Comparison of ENCODE assay signal across 8 cellular contexts in genomic region chr5:59367791-59368394, GRCh38.
DNase-seq lines count a peak whose midpoint lies in the region; ATAC-seq and TF ChIP-seq lines count a peak whose summit lies in the region.

No MANE protein-coding gene starts in this region.

- no peak overlapping the region for H3K4me3 ChIP-seq in DND-41 (ENCODE audit: low read depth in 1 of 2, low read length in 2 of 2)

- no peak overlapping the region for H3K4me3 Mint-ChIP-seq in activated T-cell treated with anti-CD3 and anti-CD28 coated beads, Interleukin-2, amount 50 U/mL, for 24 hours
- H3K4me3 Mint-ChIP-seq in osteocyte (ENCODE audit: unreplicated experiment), result no peak overlapping the region

- H3K27me3 Mint-ChIP-seq in activated T-cell treated with anti-CD3 and anti-CD28 coated beads, Interleukin-2, amount 50 U/mL, for 24 hours, result peaks cover 26% of the 10 kb centered on the region
- no peaks in the 10 kb centered on the region for H3K27me3 Mint-ChIP-seq in osteocyte (ENCODE audit: unreplicated experiment)

- CTCF ChIA-PET in HEK293T (lab: Yijun Ruan, JAX), result interaction anchor here (0.6 to 2.5 kb wide), 16 partner anchors 9 to 332 kb away, joined by 3 to 12 read pairs (median 3); no protein-coding TSS in a partner anchor

- H3K36me3 ChIP-seq in DND-41 (ENCODE audit: insufficient read depth, low read length), result no peaks in the 10 kb centered on the region

- DNase-seq in DND-41 (peak; percentile 17), HEK293T (ENCODE audit: extremely low spot score) (peak; percentile 59), NOMO-1 (lab: John Stamatoyannopoulos, UW; ENCODE audit: unreplicated experiment in 2 of 2) (peak; percentile 3 to 31), foreskin melanocyte (peak; percentile 62), osteocyte (ENCODE audit: extremely low spot score, unreplicated experiment) (no peak), NCI-H128 (lab: John Stamatoyannopoulos, UW; ENCODE audit: unreplicated experiment) (no peak)
- peak; percentile 42 for DNase-seq in activated T-cell treated with anti-CD3 and anti-CD28 coated beads, Interleukin-2, amount 50 U/mL, for 24 hours

- ATAC-seq in DND-41 (ENCODE audit: insufficient read depth, low read depth) (no peak), HG02981 (IDR thresholded peaks at IDR 0.05; ENCODE audit: unreplicated experiment) (no peak)

- no peak overlapping the region for H3K27ac Mint-ChIP-seq in activated T-cell treated with anti-CD3 and anti-CD28 coated beads, Interleukin-2, amount 50 U/mL, for 24 hours
- H3K27ac Mint-ChIP-seq in osteocyte (ENCODE audit: unreplicated experiment), result no peak overlapping the region

- no peaks in the 10 kb centered on the region for H3K79me2 ChIP-seq in DND-41 (ENCODE audit: insufficient read depth, low read length)

- no peak overlapping the region for H3K27ac ChIP-seq in DND-41 (ENCODE audit: low read length)

- H3K4me1 Mint-ChIP-seq in activated T-cell treated with anti-CD3 and anti-CD28 coated beads, Interleukin-2, amount 50 U/mL, for 24 hours (ENCODE audit: low read depth), result peaks cover 2% of the 10 kb centered on the region
- H3K4me1 Mint-ChIP-seq in osteocyte (ENCODE audit: unreplicated experiment), result peaks cover 2% of the 10 kb centered on the region

- TF ChIP-seq CTCF in DND-41 (IDR thresholded peaks at IDR 0.05; ENCODE audit: borderline replicate concordance, extremely low read depth, low read length, poor library complexity, severe bottlenecking) (peak; percentile 53), osteocyte (IDR thresholded peaks at IDR 0.05) (peak; percentile 94)

- H2AFZ ChIP-seq in DND-41 (ENCODE audit: low read depth, low read length), result no peak overlapping the region

- peaks cover 4% of the 10 kb centered on the region for H3K27me3 ChIP-seq in DND-41 (ENCODE audit: insufficient read depth, low read length, poor library complexity)

- H3K4me2 ChIP-seq in DND-41 (ENCODE audit: insufficient read depth, low read length), result no peak overlapping the region

- H4K20me1 ChIP-seq in DND-41 (ENCODE audit: insufficient read depth, low read length), result no peaks in the 10 kb centered on the region

- no peak overlapping the region for H3K9ac ChIP-seq in DND-41 (ENCODE audit: low read depth, low read length)

- no peaks in the 10 kb centered on the region for H3K4me1 ChIP-seq in DND-41 (ENCODE audit: insufficient read depth, low read length)

- POLR2A ChIA-PET in HEK293T (lab: Yijun Ruan, JAX), result no interaction called here

- no peaks in the 10 kb centered on the region for H3K9me3 Mint-ChIP-seq in activated T-cell treated with anti-CD3 and anti-CD28 coated beads, Interleukin-2, amount 50 U/mL, for 24 hours
- no peaks in the 10 kb centered on the region for H3K9me3 Mint-ChIP-seq in osteocyte (ENCODE audit: unreplicated experiment)

- H3K9me3 ChIP-seq in DND-41 (ENCODE audit: insufficient read depth, low read length, severe bottlenecking), result no peaks in the 10 kb centered on the region

- H3K36me3 Mint-ChIP-seq in activated T-cell treated with anti-CD3 and anti-CD28 coated beads, Interleukin-2, amount 50 U/mL, for 24 hours (ENCODE audit: low read depth), result no peaks in the 10 kb centered on the region
- peaks cover 2% of the 10 kb centered on the region for H3K36me3 Mint-ChIP-seq in osteocyte (ENCODE audit: unreplicated experiment)

TF ChIP-seq in HEK293T, 16 proteins besides CTCF, POLR2A, EP300 and RAD21:
- TF ChIP-seq TARDBP (IDR thresholded peaks at IDR 0.05) (no peak), SUZ12 (IDR thresholded peaks at IDR 0.05) (no peak), BHLHE40 (IDR thresholded peaks at IDR 0.05; ENCODE audit: borderline replicate concordance) (no peak), ELF4 (IDR thresholded peaks at IDR 0.05) (no peak), ARNT (IDR thresholded peaks at IDR 0.05) (no peak)

Comparison
In these comparisons a context has a peak if more than half of its experiments do, and no peak if none do; other contexts are left out.
1. DNase-seq: peak in DND-41 (single experiment), HEK293T (single experiment), NOMO-1 (2 of 2), activated T-cell treated with anti-CD3 and anti-CD28 coated beads, Interleukin-2, amount 50 U/mL, for 24 hours (single experiment) and foreskin melanocyte (single experiment); none in osteocyte (single experiment) and NCI-H128 (single experiment).